ENCODE assay signal across 9 cellular contexts in the genomic region with DNA sequence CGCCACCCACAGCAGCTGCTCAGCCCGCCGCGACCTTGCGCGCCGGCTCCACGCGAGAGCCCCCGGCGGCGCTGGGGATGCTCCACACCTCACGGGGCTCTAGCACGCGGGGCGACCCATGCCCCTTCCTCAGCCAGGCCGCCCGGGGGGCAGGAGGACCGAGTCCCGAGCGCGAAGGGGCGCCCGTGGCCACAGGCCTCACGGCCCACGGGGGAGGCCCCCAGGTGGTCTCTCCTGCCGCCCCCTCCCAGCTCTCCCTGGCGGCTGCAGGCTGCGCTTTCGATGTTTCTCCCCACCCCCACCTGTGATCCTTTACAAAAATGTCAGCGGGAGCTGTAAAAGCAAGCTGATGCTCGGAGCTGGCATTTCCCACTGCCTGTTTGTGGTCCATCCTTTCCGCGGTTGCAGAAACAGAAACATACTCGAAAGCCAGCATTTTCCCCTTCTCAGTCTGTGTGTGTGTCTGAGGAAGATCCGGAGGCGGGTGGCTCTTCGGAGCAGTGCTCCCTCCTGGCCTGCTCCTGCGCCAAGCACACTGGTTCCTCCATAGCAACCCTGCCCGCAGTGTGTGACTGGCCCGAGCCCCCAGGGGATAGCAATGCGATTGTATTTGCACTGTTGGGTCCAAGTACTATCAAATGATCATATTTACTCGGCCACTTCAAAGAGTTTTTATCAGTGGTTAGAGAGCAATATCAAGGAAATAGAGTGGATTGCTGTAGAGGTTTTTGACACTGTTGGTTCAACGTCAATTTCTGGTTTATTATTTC. TPM values are rescaled to one million over a fixed set of nuclear protein-coding genes. Genes with fewer than 3 reads are reported as not detected.
DNase-seq lines count a peak whose midpoint lies in the region; ATAC-seq and TF ChIP-seq lines count a peak whose summit lies in the region.
"Had no signal": no experiment of that assay in that cellular context is flagged by ENCODE, and none has a peak within 500 bp of the region (broad histone marks: within the 10 kb centered on the region; RNA-seq: fewer than 3 reads in every experiment).

No MANE protein-coding gene starts in this region.

- CTCF ChIA-PET in MCF 10A (lab: Yijun Ruan, JAX) = interaction anchor here (0.5 to 10.0 kb wide), 73 partner anchors 9 to 1583 kb away, joined by 3 to 131 read pairs (median 4); no protein-coding TSS in a partner anchor

- POLR2A ChIA-PET in MCF 10A (lab: Yijun Ruan, JAX) = interaction anchor here (0.6 to 2.2 kb wide), 11 partner anchors 71 to 1163 kb away, joined by 3 to 12 read pairs (median 3); no protein-coding TSS in a partner anchor

- no peak overlapping the region for H3K27ac ChIP-seq in lung (ENCODE audit: low read depth in 1 of 2, low read length in 1 of 2)
- H3K27ac ChIP-seq in upper lobe of left lung = peak overlapping the region in 1 of 4 donors; percentile 49
- H3K27ac ChIP-seq: foreskin keratinocyte had no signal

- no TSS peak for BruUV-seq in MCF 10A (replicated peaks; lab: Mats Ljungman, UMichigan)

- peak overlapping the region; percentile 17 for H3K4me3 ChIP-seq in lung
- H3K4me3 ChIP-seq in upper lobe of left lung = peak overlapping the region; percentile 7 to 70 (median 57)

- no peak for TF ChIP-seq CTCF in MCF 10A (IDR thresholded peaks at IDR 0.05; ENCODE audit: unreplicated experiment)
- no peak for TF ChIP-seq CTCF in lung (IDR thresholded peaks at IDR 0.05; ENCODE audit: control extremely low read depth, extremely low read depth)
- peak in 1 of 6 experiments; percentile 7 for TF ChIP-seq CTCF in upper lobe of left lung (IDR thresholded peaks at IDR 0.05)

- H3K36me3 Mint-ChIP-seq in activated naive CD4-positive, alpha-beta T cell treated with anti-CD3 and anti-CD28 coated beads, Interleukin-2, amount 50 U/mL, for 24 hours = peaks cover 3% of the 10 kb centered on the region
- H3K36me3 Mint-ChIP-seq in MCF 10A (ENCODE audit: insufficient read depth, unreplicated experiment) = no peaks in the 10 kb centered on the region

- peaks cover 40% of the 10 kb centered on the region for H3K27me3 Mint-ChIP-seq in activated naive CD4-positive, alpha-beta T cell treated with anti-CD3 and anti-CD28 coated beads, Interleukin-2, amount 50 U/mL, for 24 hours
- peaks cover 31% of the 10 kb centered on the region for H3K27me3 Mint-ChIP-seq in MCF 10A (ENCODE audit: insufficient read depth, unreplicated experiment)

- H3K27me3 ChIP-seq in lung (ENCODE audit: control insufficient read depth, insufficient read depth) = no peaks in the 10 kb centered on the region
- H3K27me3 ChIP-seq in upper lobe of left lung = peaks cover 0 to 31% (median 12%) of the 10 kb centered on the region in 4 donors
- H3K27me3 ChIP-seq: foreskin keratinocyte had no signal

- 6 to 8% methylated on average over 22 to 44 of the region's 44 CpGs for WGBS in lung, 2 donors
- 12 to 17% methylated on average over 9 to 23 of the region's 44 CpGs for WGBS in upper lobe of left lung, 2 donors

- H3K4me1 Mint-ChIP-seq in activated naive CD4-positive, alpha-beta T cell treated with anti-CD3 and anti-CD28 coated beads, Interleukin-2, amount 50 U/mL, for 24 hours = peaks cover 16% of the 10 kb centered on the region
- H3K4me1 Mint-ChIP-seq in MCF 10A (ENCODE audit: insufficient read depth, unreplicated experiment) = peaks cover 17% of the 10 kb centered on the region

- peaks cover 0 to 16% of the 10 kb centered on the region in 2 donors for H3K4me1 ChIP-seq in lung (ENCODE audit: control insufficient read depth in 2 of 2, insufficient read depth in 2 of 2, low read length in 2 of 2)
- peaks cover 37 to 45% (median 41%) of the 10 kb centered on the region in 4 donors for H3K4me1 ChIP-seq in upper lobe of left lung
- H3K4me1 ChIP-seq: foreskin keratinocyte had no signal

- H3K27ac Mint-ChIP-seq in activated naive CD4-positive, alpha-beta T cell treated with anti-CD3 and anti-CD28 coated beads, Interleukin-2, amount 50 U/mL, for 24 hours = no peak overlapping the region
- no peak overlapping the region for H3K27ac Mint-ChIP-seq in MCF 10A (ENCODE audit: low read depth, unreplicated experiment)

- peak overlapping the region; percentile 80 for H3K4me3 Mint-ChIP-seq in activated naive CD4-positive, alpha-beta T cell treated with anti-CD3 and anti-CD28 coated beads, Interleukin-2, amount 50 U/mL, for 24 hours
- H3K4me3 Mint-ChIP-seq in MCF 10A (ENCODE audit: unreplicated experiment) = peak overlapping the region; percentile 79

- DNase-seq in activated naive CD4-positive, alpha-beta T cell treated with anti-CD3 and anti-CD28 coated beads, Interleukin-2, amount 50 U/mL, for 16 hours = no peak
- DNase-seq in NCI-H2196 (lab: John Stamatoyannopoulos, UW; ENCODE audit: unreplicated experiment) (peak; percentile 26), MCF 10A (ENCODE audit: unreplicated experiment) (no peak), lung (ENCODE audit: low spot score) (no peak), upper lobe of left lung (peak in 1 of 2 donors; percentile 27)

- no peak for ATAC-seq in lung (ENCODE audit: insufficient read depth, low FRiP score)
- ATAC-seq in upper lobe of left lung (ENCODE audit: low FRiP score in 2 of 2) = peak; percentile 16 to 49
- no peak for ATAC-seq in GM21825 (IDR thresholded peaks at IDR 0.05; ENCODE audit: unreplicated experiment)
- ATAC-seq in HG03135 (IDR thresholded peaks at IDR 0.05; ENCODE audit: unreplicated experiment) = no peak

- H3K9me3 Mint-ChIP-seq in activated naive CD4-positive, alpha-beta T cell treated with anti-CD3 and anti-CD28 coated beads, Interleukin-2, amount 50 U/mL, for 24 hours = peaks cover 11% of the 10 kb centered on the region
- no peaks in the 10 kb centered on the region for H3K9me3 Mint-ChIP-seq in MCF 10A (ENCODE audit: unreplicated experiment)

- H3K36me3 ChIP-seq in lung (ENCODE audit: control insufficient read depth in 2 of 2, insufficient read depth in 2 of 2, low read length in 2 of 2) (no peaks in the 10 kb centered on the region), upper lobe of left lung (no peaks in the 10 kb centered on the region)

- TF ChIP-seq POLR2A in upper lobe of left lung (IDR thresholded peaks at IDR 0.05) = no peak

- H3K9me3 ChIP-seq in lung (ENCODE audit: control insufficient read depth in 2 of 2, insufficient read depth in 1 of 2, low read length in 1 of 2) = no peaks in the 10 kb centered on the region
- H3K9me3 ChIP-seq in upper lobe of left lung = no peaks in the 10 kb centered on the region

- no peak for TF ChIP-seq EP300 in upper lobe of left lung (IDR thresholded peaks at IDR 0.05)

- intact Hi-C loops in MCF 10A (cut with micrococcal nuclease) = loop anchor here (5.0 to 10.0 kb wide), 4 partner anchors 120 to 1598 kb away; no protein-coding TSS in a partner anchor

RNA-seq across cellular contexts. Expression of a gene that starts 2.1 kb away (rescaled TPM):
- total RNA-seq in MCF 10A (2022) (1.6 and 3.1 TPM in 2 replicates), lung (1 to 10 TPM; 2.7 to 6.7 TPM), upper lobe of left lung (1 to 10 TPM; 1.2 to 4.3 (median 2.1) TPM)
- 1 to 10 TPM in 1 of 2 donors, under 1 TPM in 1; 0.61 to 1.7 TPM for polyA plus RNA-seq in lung

Comparison
In these comparisons a context has a peak if more than half of its experiments do, and no peak if none do; other contexts are left out.
1. ATAC-seq: peak in upper lobe of left lung (2 of 2); none in lung (single experiment), GM21825 (single experiment) and HG03135 (single experiment).